In the genomic region with DNA sequence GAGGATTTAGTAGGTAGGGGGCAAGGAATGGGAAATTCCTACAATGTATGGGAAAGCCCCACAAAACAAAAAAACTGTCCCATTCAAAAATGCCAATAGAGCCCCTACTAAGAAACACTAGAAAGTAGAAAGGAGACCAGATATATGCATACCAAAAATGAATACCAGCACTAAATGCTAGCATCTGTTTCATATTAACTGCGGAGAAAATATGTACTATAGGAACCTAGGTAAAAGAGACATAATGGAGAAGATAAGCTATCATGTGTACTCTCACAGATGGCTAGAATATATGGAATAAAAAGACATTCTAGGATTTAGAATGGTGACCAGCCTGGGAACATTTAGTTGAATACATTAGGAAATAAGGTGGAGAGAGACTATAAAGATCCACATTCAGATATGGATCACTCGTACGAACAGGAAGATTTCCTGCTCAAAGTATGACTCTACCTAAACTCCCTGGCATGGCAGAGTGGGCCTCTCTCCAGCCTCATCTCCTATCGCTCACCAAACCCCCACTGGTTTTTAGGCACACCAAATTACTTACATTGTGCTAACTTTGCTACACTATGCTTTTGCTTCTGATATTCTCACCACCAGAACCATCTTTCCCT, we compare ENCODE assay signal across 24 cellular contexts.
"Had no signal": no experiment of that assay in that cellular context is flagged by ENCODE, and none has a peak within 500 bp of the region (broad histone marks: within the 10 kb centered on the region; RNA-seq: fewer than 3 reads in every experiment).

No MANE protein-coding gene starts in this region.

- H3K9me3 ChIP-seq: gastroesophageal sphincter, heart left ventricle, tibial nerve had no signal

- FAIRE-seq: urothelium cell line had no signal

- H3K4me3 ChIP-seq: gastroesophageal sphincter, heart left ventricle, tibial nerve had no signal

- H3K27ac Mint-ChIP-seq: activated CD4-positive, alpha-beta memory T cell treated with anti-CD3 and anti-CD28 coated beads, Interleukin-2, amount 10 ng/mL, durations not matched to agents 7 days and 5 days; activated CD8-positive, alpha-beta memory T cell treated with anti-CD3 and anti-CD28 coated beads, Interleukin-2, amount 10 ng/mL, durations not matched to agents 7 days and 5 days; activated naive CD4-positive, alpha-beta T cell treated with anti-CD3 and anti-CD28 coated beads for 36 hours; activated naive CD8-positive, alpha-beta T cell treated with anti-CD3 and anti-CD28 coated beads, Interleukin-2, amount 50 U/mL, for 24 hours; activated T-helper 17 cell treated with anti-CD3 and anti-CD28 coated beads, Interleukin-2, amount 50 U/mL, for 72 hours; nephron progenitor cell had no signal

- H3K27ac ChIP-seq: brain microvascular endothelial cell, gastroesophageal sphincter, heart left ventricle, tibial nerve had no signal

- ATAC-seq: activated CD8-positive, alpha-beta memory T cell treated with anti-CD3 and anti-CD28 coated beads, Interleukin-2, amount 10 ng/mL, durations not matched to agents 7 days and 5 days; activated naive CD8-positive, alpha-beta T cell treated with anti-CD3 and anti-CD28 coated beads, Interleukin-2, amount 50 U/mL, for 24 hours; activated T-helper 17 cell treated with anti-CD3 and anti-CD28 coated beads, Interleukin-2, amount 50 U/mL, for 72 hours; esophagus mucosa; gastroesophageal sphincter; heart left ventricle; stimulated activated naive CD8-positive, alpha-beta T cell treated with anti-CD3 and anti-CD28 coated beads, Interleukin-15, Interleukin-2, amounts not matched to agents 100 U/mL and 50 U/mL, for 24 hours had no signal

- H3K27me3 Mint-ChIP-seq: activated CD4-positive, alpha-beta memory T cell treated with anti-CD3 and anti-CD28 coated beads, Interleukin-2, amount 10 ng/mL, durations not matched to agents 7 days and 5 days; activated CD8-positive, alpha-beta memory T cell treated with anti-CD3 and anti-CD28 coated beads, Interleukin-2, amount 10 ng/mL, durations not matched to agents 7 days and 5 days; activated naive CD8-positive, alpha-beta T cell treated with anti-CD3 and anti-CD28 coated beads, Interleukin-2, amount 50 U/mL, for 24 hours; activated T-helper 17 cell treated with anti-CD3 and anti-CD28 coated beads, Interleukin-2, amount 50 U/mL, for 72 hours had no signal

- H3K4me1 ChIP-seq: gastroesophageal sphincter, tibial nerve had no signal

- H3K9me3 Mint-ChIP-seq: activated CD4-positive, alpha-beta memory T cell treated with anti-CD3 and anti-CD28 coated beads, Interleukin-2, amount 10 ng/mL, durations not matched to agents 7 days and 5 days; activated naive CD4-positive, alpha-beta T cell treated with anti-CD3 and anti-CD28 coated beads for 36 hours; activated naive CD8-positive, alpha-beta T cell treated with anti-CD3 and anti-CD28 coated beads, Interleukin-2, amount 50 U/mL, for 24 hours; activated T-helper 17 cell treated with anti-CD3 and anti-CD28 coated beads, Interleukin-2, amount 50 U/mL, for 72 hours; nephron progenitor cell had no signal

- H3K4me1 Mint-ChIP-seq: activated CD4-positive, alpha-beta memory T cell treated with anti-CD3 and anti-CD28 coated beads, Interleukin-2, amount 10 ng/mL, durations not matched to agents 7 days and 5 days; activated CD8-positive, alpha-beta memory T cell treated with anti-CD3 and anti-CD28 coated beads, Interleukin-2, amount 10 ng/mL, durations not matched to agents 7 days and 5 days; nephron progenitor cell had no signal

- H3K4me3 Mint-ChIP-seq: activated CD4-positive, alpha-beta memory T cell treated with anti-CD3 and anti-CD28 coated beads, Interleukin-2, amount 10 ng/mL, durations not matched to agents 7 days and 5 days; activated CD8-positive, alpha-beta memory T cell treated with anti-CD3 and anti-CD28 coated beads, Interleukin-2, amount 10 ng/mL, durations not matched to agents 7 days and 5 days; activated naive CD4-positive, alpha-beta T cell treated with anti-CD3 and anti-CD28 coated beads for 36 hours; activated naive CD8-positive, alpha-beta T cell treated with anti-CD3 and anti-CD28 coated beads, Interleukin-2, amount 50 U/mL, for 24 hours; activated T-helper 17 cell treated with anti-CD3 and anti-CD28 coated beads, Interleukin-2, amount 50 U/mL, for 72 hours; nephron progenitor cell had no signal

- H3K27me3 ChIP-seq: brain microvascular endothelial cell, gastroesophageal sphincter, heart left ventricle, tibial nerve had no signal

- DNase-seq: activated CD4-positive, alpha-beta memory T cell treated with anti-CD3 and anti-CD28 coated beads, Interleukin-2, amount 10 ng/mL, durations not matched to agents 7 days and 5 days; activated CD4-positive, alpha-beta T cell treated with anti-CD3 and anti-CD28 coated beads for 48 hours; activated CD4-positive, CD25-positive, alpha-beta regulatory T cell; activated CD8-positive, alpha-beta memory T cell treated with anti-CD3 and anti-CD28 coated beads, Interleukin-2, amount 10 ng/mL, durations not matched to agents 7 days and 5 days; activated naive CD4-positive, alpha-beta T cell treated with anti-CD3 and anti-CD28 coated beads for 36 hours; activated naive CD8-positive, alpha-beta T cell treated with anti-CD3 and anti-CD28 coated beads, Interleukin-2, amount 50 U/mL, for 24 hours; aorta; brain microvascular endothelial cell; cerebellar nuclear complex; cortex of kidney; effector CD4-positive, alpha-beta T cell; heart left ventricle; kidney glomerular epithelial cell; nephron progenitor cell; nucleus accumbens; stimulated activated CD4-positive, alpha-beta T cell treated with anti-CD3 and anti-CD28 coated beads, Interleukin-12 subunit alpha, Interleukin-12 subunit beta, amount 100 ng/mL, for 4 hours; stimulated activated CD4-positive, alpha-beta T cell treated with anti-CD3 and anti-CD28 coated beads, Interleukin-1b, Interleukin-23, amount 100 ng/mL, for 48 hours; stimulated activated CD8-positive, alpha-beta memory T cell treated with anti-CD3 and anti-CD28 coated beads, Interleukin-4, amount 100 ng/mL, for 48 hours; stimulated activated naive CD8-positive, alpha-beta T cell treated with anti-CD3 and anti-CD28 coated beads, Interleukin-15, Interleukin-2, amounts not matched to agents 100 U/mL and 50 U/mL, for 24 hours had no signal
